17 cellular contexts compared by ENCODE assay signal in the genomic region with DNA sequence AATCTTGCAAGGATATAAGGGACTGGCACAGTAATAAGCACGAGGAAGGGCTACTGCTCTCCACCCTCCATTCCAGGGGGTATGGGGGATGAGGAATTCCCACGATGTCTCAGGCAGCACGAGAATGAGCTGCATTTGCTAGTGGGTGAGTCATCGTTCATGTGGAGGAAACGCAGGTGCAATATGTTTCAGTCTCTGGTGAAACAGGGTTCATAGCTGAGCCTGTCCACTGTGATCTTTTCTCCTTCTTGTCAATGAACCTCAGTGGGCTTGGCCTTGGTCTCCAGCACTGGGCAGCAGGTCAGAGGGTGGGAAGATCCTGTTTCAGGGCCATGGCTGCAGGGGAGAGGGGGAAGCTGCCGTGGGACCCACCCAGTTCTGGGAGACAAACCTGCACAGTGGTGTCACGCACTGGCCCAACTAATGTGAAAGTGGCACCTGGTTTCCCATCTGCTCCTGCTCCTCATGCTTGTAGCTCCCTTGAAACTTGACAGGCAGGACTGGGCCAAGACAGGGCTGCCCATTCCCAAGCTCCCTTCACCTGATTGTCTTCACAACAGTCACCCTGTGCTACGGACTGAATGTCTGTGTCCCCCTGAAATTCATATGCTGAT.
"Had no signal": no experiment of that assay in that cellular context is flagged by ENCODE, and none has a peak within 500 bp of the region (broad histone marks: within the 10 kb centered on the region; RNA-seq: fewer than 3 reads in every experiment).

No MANE protein-coding gene starts in this region.

- H3K27ac Mint-ChIP-seq: activated CD8-positive, alpha-beta memory T cell treated with anti-CD3 and anti-CD28 coated beads, Interleukin-2, amount 10 ng/mL, durations not matched to agents 7 days and 5 days; activated naive CD4-positive, alpha-beta T cell treated with anti-CD3 and anti-CD28 coated beads for 36 hours; activated naive CD8-positive, alpha-beta T cell treated with anti-CD3 and anti-CD28 coated beads, Interleukin-2, amount 50 U/mL, for 24 hours; activated T-helper 2 cell treated with anti-CD3 and anti-CD28 coated beads, Interferon-gamma antibody, Interleukin-2, Interleukin-4, amounts not matched to agents 10 μg/mL and 5 μg/mL and 100 μg/mL, durations not matched to agents 14 hours and 24 hours and 36 hours had no signal

- DNase-seq: activated CD4-positive, alpha-beta T cell treated with anti-CD3 and anti-CD28 coated beads, Interleukin-2, amount 50 U/mL, for 4 hours; activated CD4-positive, CD25-positive, alpha-beta regulatory T cell treated with anti-CD3 and anti-CD28 coated beads, Interleukin-2, amount 50 U/mL, for 72 hours; activated CD8-positive, alpha-beta memory T cell treated with anti-CD3 and anti-CD28 coated beads, Interleukin-2, amount 10 ng/mL, durations not matched to agents 7 days and 5 days; activated naive CD4-positive, alpha-beta T cell treated with anti-CD3 and anti-CD28 coated beads for 36 hours; activated naive CD8-positive, alpha-beta T cell treated with anti-CD3 and anti-CD28 coated beads, Interleukin-2, amount 50 U/mL, for 24 hours; activated T-cell treated with anti-CD3 and anti-CD28 coated beads, Interleukin-2, amount 50 U/mL, for 1 hour; left lung; mammary epithelial cell; naive thymus-derived CD4-positive, alpha-beta T cell; ovary; stimulated activated CD4-positive, alpha-beta T cell treated with anti-CD3 and anti-CD28 coated beads, Interleukin-1b, Interleukin-23, amount 100 ng/mL, for 48 hours; stomach; T1000; testis had no signal

- H3K4me3 ChIP-seq: esophagus muscularis mucosa, left lung, ovary, stomach, testis had no signal

- H3K4me1 ChIP-seq: esophagus muscularis mucosa, left lung, stomach, testis had no signal

- H3K4me3 Mint-ChIP-seq: activated CD8-positive, alpha-beta memory T cell treated with anti-CD3 and anti-CD28 coated beads, Interleukin-2, amount 10 ng/mL, durations not matched to agents 7 days and 5 days; activated naive CD4-positive, alpha-beta T cell treated with anti-CD3 and anti-CD28 coated beads for 36 hours; activated naive CD8-positive, alpha-beta T cell treated with anti-CD3 and anti-CD28 coated beads, Interleukin-2, amount 50 U/mL, for 24 hours; naive thymus-derived CD4-positive, alpha-beta T cell had no signal

- H3K27ac ChIP-seq: esophagus muscularis mucosa, left lung, ovary, stomach, testis had no signal

- H3K36me3 ChIP-seq: esophagus muscularis mucosa, left lung, ovary, stomach had no signal

- ATAC-seq: activated CD8-positive, alpha-beta memory T cell treated with anti-CD3 and anti-CD28 coated beads, Interleukin-2, amount 10 ng/mL, durations not matched to agents 7 days and 5 days; activated naive CD8-positive, alpha-beta T cell treated with anti-CD3 and anti-CD28 coated beads, Interleukin-2, amount 50 U/mL, for 24 hours; left lung; naive thymus-derived CD4-positive, alpha-beta T cell; sciatic nerve had no signal

- H3K27me3 Mint-ChIP-seq: activated CD8-positive, alpha-beta memory T cell treated with anti-CD3 and anti-CD28 coated beads, Interleukin-2, amount 10 ng/mL, durations not matched to agents 7 days and 5 days; activated naive CD8-positive, alpha-beta T cell treated with anti-CD3 and anti-CD28 coated beads, Interleukin-2, amount 50 U/mL, for 24 hours; naive thymus-derived CD4-positive, alpha-beta T cell had no signal

- H3K9me3 ChIP-seq: ovary, testis had no signal
